ENCODE assay signal across 1 cellular context in genomic region chr9:136788644-136789522, GRCh38.
TF ChIP-seq lines count a peak whose summit lies in the region.
"Not testable (repeated sequence)": the region's sequence is repeated elsewhere in the genome, so short reads cannot be mapped to it uniquely, and the experiment has no call there.

No MANE protein-coding gene starts in this region.

TF ChIP-seq in HepG2, 621 proteins besides CTCF, POLR2A, EP300 and RAD21 (continued from another document and continues in another):
- TF ChIP-seq AHDC1 (CRISPR knock-in tag; IDR thresholded peaks at IDR 0.05; ENCODE audit: borderline replicate concordance) (peak; percentile 83; the same call in 1 of the 2 replicates), TAF1 (CRISPR knock-in tag; IDR thresholded peaks at IDR 0.05) (peak; percentile 41; the same call in 1 of the 2 replicates), KLF11 (CRISPR knock-in tag; IDR thresholded peaks at IDR 0.05) (peak; percentile 26; the same call in 1 of the 2 replicates), ZSCAN12 (CRISPR knock-in tag; IDR thresholded peaks at IDR 0.05) (peak; percentile 57; the same call in 1 of the 2 replicates), ZNF350 (CRISPR knock-in tag; IDR thresholded peaks at IDR 0.05; ENCODE audit: borderline replicate concordance, low read depth) (peak; percentile 40; the same call in 1 of the 2 replicates), ZBTB38 (CRISPR knock-in tag; IDR thresholded peaks at IDR 0.05) (peak; percentile 58), HNF1B (CRISPR knock-in tag; IDR thresholded peaks at IDR 0.05) (peak; percentile 94), HDAC1 (CRISPR knock-in tag; IDR thresholded peaks at IDR 0.05) (peak; percentile 47; the same call in 1 of the 2 replicates), ATF1 (CRISPR knock-in tag; IDR thresholded peaks at IDR 0.05) (peak; percentile 38; the same call in 1 of the 2 replicates), GATAD1 (CRISPR knock-in tag; IDR thresholded peaks at IDR 0.05) (peak; percentile 6; the same call in 1 of the 2 replicates), NFKBIZ (CRISPR knock-in tag; IDR thresholded peaks at IDR 0.05) (0 out of 2 replicates have a peak, but pooled peaks have one; percentile 45), AFF4 (CRISPR knock-in tag; IDR thresholded peaks at IDR 0.05) (peak; percentile 79; the same call in 1 of the 2 replicates), SOX6 (CRISPR knock-in tag; IDR thresholded peaks at IDR 0.05) (peak; percentile 73), ZNF430 (CRISPR knock-in tag; IDR thresholded peaks at IDR 0.05) (peak; percentile 74; the same call in 1 of the 2 replicates), KLF12 (CRISPR knock-in tag; IDR thresholded peaks at IDR 0.05; ENCODE audit: borderline replicate concordance) (peak; percentile 41; the same call in 1 of the 2 replicates), MED1 (CRISPR knock-in tag; IDR thresholded peaks at IDR 0.05) (peak; percentile 99), ZNF784 (CRISPR knock-in tag; IDR thresholded peaks at IDR 0.05; ENCODE audit: borderline replicate concordance) (0 out of 2 replicates have a peak, but pooled peaks have one; percentile 71), TBX2 (CRISPR knock-in tag; IDR thresholded peaks at IDR 0.05; ENCODE audit: borderline replicate concordance) (peak; percentile 96), MED13 (CRISPR knock-in tag; IDR thresholded peaks at IDR 0.05) (peak; percentile 89), SIX1 (CRISPR knock-in tag; IDR thresholded peaks at IDR 0.05; ENCODE audit: borderline replicate concordance) (peak; percentile 10; the same call in 1 of the 2 replicates), BCL6 (CRISPR knock-in tag; IDR thresholded peaks at IDR 0.05) (peak; percentile 37; the same call in 1 of the 2 replicates), DRAP1 (CRISPR knock-in tag; IDR thresholded peaks at IDR 0.05) (peak; percentile 96), PRDM4 (CRISPR knock-in tag; IDR thresholded peaks at IDR 0.05; ENCODE audit: borderline replicate concordance) (0 out of 2 replicates have a peak, but pooled peaks have one; percentile 44), ZNF503 (CRISPR knock-in tag; IDR thresholded peaks at IDR 0.05) (peak; percentile 85), ZNF687 (CRISPR knock-in tag; IDR thresholded peaks at IDR 0.05) (peak; percentile 50; the same call in 1 of the 2 replicates), FOXP1 (CRISPR knock-in tag; IDR thresholded peaks at IDR 0.05) (peak; percentile 66), ZNF232 (CRISPR knock-in tag; IDR thresholded peaks at IDR 0.05; ENCODE audit: borderline replicate concordance) (peak; percentile 76; the same call in 1 of the 2 replicates), SIX4 (CRISPR knock-in tag; IDR thresholded peaks at IDR 0.05) (0 out of 2 replicates have a peak, but pooled peaks have one; percentile 32), ZFP1 (CRISPR knock-in tag; IDR thresholded peaks at IDR 0.05) (peak; percentile 96), RBFOX2 (IDR thresholded peaks at IDR 0.05; ENCODE audit: low read depth, low read length) (peak; percentile 74; the same call in 1 of the 2 replicates)
- not testable (repeated sequence) for TF ChIP-seq SOX6, FOXP1 (IDR thresholded peaks at IDR 0.05)
